ENCODE assay signal across 8 cellular contexts in genomic region chr7:1412322-1413261, GRCh38. TPM values are rescaled to one million over a fixed set of nuclear protein-coding genes. Genes with fewer than 3 reads are reported as not detected.
DNase-seq lines count a peak whose midpoint lies in the region; ATAC-seq and TF ChIP-seq lines count a peak whose summit lies in the region.

No MANE protein-coding gene starts in this region.

- no peak overlapping the region for H3K9ac ChIP-seq in IMR-90 (ENCODE audit: low read depth, low read length)
- no peak overlapping the region for H3K9ac ChIP-seq in OCI-LY1 (ENCODE audit: low read length)

- H3K36me3 ChIP-seq in IMR-90 (ENCODE audit: control insufficient read depth, insufficient read depth, low read length) (no peaks in the 10 kb centered on the region), OCI-LY1 (ENCODE audit: insufficient read depth, low read length) (no peaks in the 10 kb centered on the region)

- peak overlapping the region; percentile 68 for H3K4me2 ChIP-seq in IMR-90 (ENCODE audit: low read depth, low read length)
- no peak overlapping the region for H3K4me2 ChIP-seq in OCI-LY1 (ENCODE audit: low read length)

- BruUV-seq in IMR-90 (replicated peaks; lab: Mats Ljungman, UMichigan): no TSS peak

- H3K4me1 ChIP-seq in IMR-90 (ENCODE audit: control insufficient read depth, insufficient read depth, low read length): no peaks in the 10 kb centered on the region
- no peaks in the 10 kb centered on the region for H3K4me1 ChIP-seq in OCI-LY1 (ENCODE audit: insufficient read depth, low read length, severe bottlenecking)

- H3K4me3 ChIP-seq in IMR-90 (ENCODE audit: insufficient read depth, low read depth, low read length) (no peak overlapping the region), OCI-LY1 (ENCODE audit: low read depth, low read length, poor library complexity, severe bottlenecking) (no peak overlapping the region)

- no peak overlapping the region for H3K18ac ChIP-seq in IMR-90 (ENCODE audit: low read depth, low read length)

- H4K8ac ChIP-seq in IMR-90 (ENCODE audit: low read depth in 2 of 2, low read length in 2 of 2): no peak overlapping the region

- POLR2A ChIA-PET in IMR-90 (lab: Charles Lee; ENCODE audit: unreplicated experiment): no interaction called here

- H3K9me3 ChIP-seq in IMR-90 (ENCODE audit: control insufficient read depth, insufficient read depth, low read length) (no peaks in the 10 kb centered on the region), OCI-LY1 (ENCODE audit: low read length) (no peaks in the 10 kb centered on the region)

- no peak overlapping the region for H3K56ac ChIP-seq in IMR-90 (ENCODE audit: extremely low read depth, insufficient read depth, low read length)

- no peaks in the 10 kb centered on the region for H3K36me3 Mint-ChIP-seq in endothelial cell (ENCODE audit: low read depth, unreplicated experiment)

- TF ChIP-seq CTCF in IMR-90 (conservative IDR thresholded peaks at IDR 0.05; ENCODE audit: low read depth, low read length) (peak; percentile 82), OCI-LY1 (IDR thresholded peaks at IDR 0.05; ENCODE audit: low read length) (peak; percentile 71), endothelial cell (IDR thresholded peaks at IDR 0.05; ENCODE audit: unreplicated experiment) (peak; percentile 88)

- H2AK5ac ChIP-seq in IMR-90 (ENCODE audit: low read depth, low read length): no peak overlapping the region

- H4K5ac ChIP-seq in IMR-90 (ENCODE audit: low read depth, low read length): no peak overlapping the region

- no peak overlapping the region for H2BK15ac ChIP-seq in IMR-90 (ENCODE audit: low read depth, low read length)

- no peaks in the 10 kb centered on the region for H3K4me1 Mint-ChIP-seq in endothelial cell (ENCODE audit: unreplicated experiment)

- no peak overlapping the region for H4K91ac ChIP-seq in IMR-90 (ENCODE audit: insufficient read depth, low read depth, low read length)

- H3K27me3 Mint-ChIP-seq in endothelial cell (ENCODE audit: unreplicated experiment): peaks cover 2% of the 10 kb centered on the region

- H3K9me2 ChIP-seq in OCI-LY1 (ENCODE audit: low read depth, low read length): no peaks in the 10 kb centered on the region

- no peak overlapping the region for H3K4ac ChIP-seq in IMR-90 (ENCODE audit: low read depth, low read length)

- DNase-seq in NK-92 (lab: John Stamatoyannopoulos, UW; ENCODE audit: unreplicated experiment) (peak; percentile 40), IMR-90 (peak; percentile 71), endothelial cell (ENCODE audit: low spot score) (peak; percentile 97), middle frontal gyrus (ENCODE audit: extremely low spot score, low spot score) (peak; percentile 38)
- DNase-seq in NK-92 treated with Interleukin-12 subunit alpha and Interleukin-12 subunit beta, amount 100 ng/mL, for 24 hours (lab: John Stamatoyannopoulos, UW): no peak
- DNase-seq in activated CD8-positive, alpha-beta memory T cell treated with anti-CD3 and anti-CD28 coated beads, Interleukin-2, amount 50 U/mL, for 4 hours: peak; percentile 91
- DNase-seq in stimulated activated CD8-positive, alpha-beta memory T cell treated with anti-CD3 and anti-CD28 coated beads, Interleukin-4, amount 100 ng/mL, for 1 hour (ENCODE audit: low read depth in 2 of 2, low spot score in 1 of 2): peak; percentile 67 to 81

- no peak overlapping the region for H3K27ac ChIP-seq in IMR-90 (ENCODE audit: insufficient read depth, low read length)
- no peak overlapping the region for H3K27ac ChIP-seq in OCI-LY1 (ENCODE audit: low read depth, low read length, poor library complexity, severe bottlenecking)

- no peak overlapping the region for H3K23ac ChIP-seq in IMR-90 (ENCODE audit: low read depth, low read length)

- in situ Hi-C loops in IMR-90 (cut with MboI; ENCODE audit: low sequenced_read_pairs): no loop called here

- H4K20me1 ChIP-seq in IMR-90 (ENCODE audit: insufficient read depth, low read length) (no peaks in the 10 kb centered on the region; the same call in 1 of the 2 replicates), OCI-LY1 (ENCODE audit: insufficient read depth, low read length) (no peaks in the 10 kb centered on the region)

- H3K9me3 Mint-ChIP-seq in endothelial cell (ENCODE audit: unreplicated experiment): no peaks in the 10 kb centered on the region

- no peak overlapping the region for H2BK120ac ChIP-seq in IMR-90 (ENCODE audit: low read depth, low read length)

- H3K4me3 Mint-ChIP-seq in endothelial cell (ENCODE audit: unreplicated experiment): no peak overlapping the region

- H3K79me2 ChIP-seq in OCI-LY1 (ENCODE audit: insufficient read depth, low read length): no peaks in the 10 kb centered on the region

- ATAC-seq in IMR-90 (ENCODE audit: low read depth): peak; percentile 99

- dilution Hi-C loops in IMR-90 (cut with HindIII; ENCODE audit: low sequenced_read_pairs, unreplicated experiment): no loop called here

- TF ChIP-seq RAD21 in IMR-90 (IDR thresholded peaks at IDR 0.05; ENCODE audit: low read length): peak; percentile 75

- no peaks in the 10 kb centered on the region for H3K79me1 ChIP-seq in IMR-90 (ENCODE audit: low read depth in 1 of 2, low read length in 2 of 2)

- H2AK9ac ChIP-seq in IMR-90 (replicated peaks; ENCODE audit: low read depth, low read length, poor library complexity): no peak overlapping the region

- 9% methylated on average over 41 of the region's 65 CpGs; no CpG with 5 or more reads in 1 of the 2 experiments for WGBS in IMR-90 (ENCODE audit: extremely low coverage in 2 of 2, insufficient read length in 1 of 2), 2 experiments

- H2BK20ac ChIP-seq in IMR-90 (ENCODE audit: low read depth, low read length): no peak overlapping the region

- H2BK5ac ChIP-seq in IMR-90 (ENCODE audit: low read depth, low read length, poor library complexity, severe bottlenecking): no peak overlapping the region

- H3K27ac Mint-ChIP-seq in endothelial cell (ENCODE audit: unreplicated experiment): no peak overlapping the region

- H3F3A ChIP-seq in OCI-LY1 (ENCODE audit: insufficient read depth, low read length): no peaks in the 10 kb centered on the region

- intact Hi-C loops in IMR-90 (cut with micrococcal nuclease): loop anchor here (5.0 to 10.0 kb wide), 2 partner anchors 188 to 220 kb away; no protein-coding TSS in a partner anchor

- H2AFZ ChIP-seq in IMR-90 (replicated peaks; ENCODE audit: low read length, poor library complexity) (peak overlapping the region; percentile 85), OCI-LY1 (ENCODE audit: low read length) (no peak overlapping the region)

- CTCF ChIA-PET in IMR-90 (lab: Yijun Ruan, JAX): interaction anchor here (0.6 to 1.0 kb wide), 2 partner anchors 62 to 940 kb away, joined by 3 read pairs; no protein-coding TSS in a partner anchor

- no peak overlapping the region for H3K14ac ChIP-seq in IMR-90 (replicated peaks; ENCODE audit: low read depth, low read length)

- peaks cover 3% of the 10 kb centered on the region for H3K9me1 ChIP-seq in IMR-90 (ENCODE audit: insufficient read depth, low read length)

- H3K27me3 ChIP-seq in IMR-90 (ENCODE audit: control insufficient read depth, insufficient read depth, low read length) (peaks cover 35% of the 10 kb centered on the region), OCI-LY1 (ENCODE audit: insufficient read depth, low read length) (no peaks in the 10 kb centered on the region; the same call in 1 of the 2 replicates)

- TF ChIP-seq POLR2A in IMR-90 (IDR thresholded peaks at IDR 0.05; ENCODE audit: low read depth, low read length): no peak

TF ChIP-seq in IMR-90, 13 proteins besides CTCF, POLR2A, EP300 and RAD21:
- TF ChIP-seq ELK1 (IDR thresholded peaks at IDR 0.05; ENCODE audit: borderline replicate concordance, low read depth, low read length): no peak
- TF ChIP-seq RFX5 (IDR thresholded peaks at IDR 0.05; ENCODE audit: low read depth, low read length): no peak
- TF ChIP-seq BHLHE40 (IDR thresholded peaks at IDR 0.05; ENCODE audit: low read depth, low read length): peak; percentile 33; the same call in 1 of the 2 replicates
- TF ChIP-seq MAZ (IDR thresholded peaks at IDR 0.05; ENCODE audit: borderline replicate concordance, low read depth, low read length): peak; percentile 84
- peak; percentile 42 for TF ChIP-seq USF2 (IDR thresholded peaks at IDR 0.05; ENCODE audit: low read depth, low read length)
- peak; percentile 58 for TF ChIP-seq SMC3 (IDR thresholded peaks at IDR 0.05; ENCODE audit: low read depth, low read length)

RNA-seq across cellular contexts. Expression of gene MICALL2, which starts 46.7 kb away (rescaled TPM):
- total RNA-seq in IMR-90 (2012; rRNA removed) (6.1 and 6.6 TPM in 2 replicates), endothelial cell (ENCODE audit: unreplicated experiment) (25.0 TPM)
- polyA plus RNA-seq in IMR-90 (2012; rRNA removed): 34.1 and 37.2 TPM in 2 replicates
- 14.3 and 22.8 TPM in 2 replicates for polyA plus RNA-seq in IMR-90 (2012; cell fraction: cytosol; rRNA removed)
- 294 and 597 TPM in 2 replicates for polyA plus RNA-seq in IMR-90 (2012; cell fraction: nucleus; rRNA removed; ENCODE audit: low replicate concordance)
